Comparison of ENCODE assay signal across 14 cellular contexts in the genomic region with DNA sequence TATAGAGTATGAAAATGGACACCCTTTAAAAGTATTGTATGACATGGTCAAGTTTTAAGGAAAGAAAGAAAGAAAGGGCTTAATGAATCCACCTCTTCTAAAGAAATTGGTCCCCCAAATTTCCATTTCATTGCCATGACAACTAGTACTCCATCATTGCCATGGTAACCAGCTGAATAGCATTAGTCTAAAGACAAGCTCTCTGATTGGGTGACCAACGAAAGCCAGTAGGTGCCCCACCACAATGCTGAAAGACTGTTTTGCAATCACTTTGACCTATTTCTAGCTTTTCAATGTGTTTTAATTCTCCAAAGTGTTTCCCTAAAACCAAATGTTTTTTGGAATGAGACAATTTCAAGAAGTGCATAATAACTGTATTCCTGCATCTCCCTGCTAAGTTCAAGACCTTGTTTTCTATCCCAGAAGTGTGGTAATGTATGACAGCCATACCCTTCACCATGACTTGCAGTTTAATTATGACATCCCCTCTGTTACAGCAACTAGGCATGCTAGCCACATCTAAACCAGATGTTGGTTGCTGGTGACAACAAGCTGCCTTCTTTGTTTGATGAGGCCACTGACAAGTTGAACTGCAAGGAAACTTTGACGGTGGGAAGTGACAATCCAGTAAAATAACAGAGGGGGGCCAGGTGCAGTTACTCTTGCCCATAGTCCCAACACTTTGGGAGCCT. TPM values are rescaled to one million over a fixed set of nuclear protein-coding genes. Genes with fewer than 3 reads are reported as not detected.
DNase-seq lines count a peak whose midpoint lies in the region; ATAC-seq, FAIRE-seq and TF ChIP-seq lines count a peak whose summit lies in the region.
"Had no signal": no experiment of that assay in that cellular context is flagged by ENCODE, and none has a peak within 500 bp of the region (broad histone marks: within the 10 kb centered on the region; RNA-seq: fewer than 3 reads in every experiment).

No MANE protein-coding gene starts in this region.

- no peak overlapping the region for H3K9ac ChIP-seq in HepG2 (ENCODE audit: insufficient read depth, low read depth, low read length)

- TF ChIP-seq EP300 in HepG2 (IDR thresholded peaks at IDR 0.05; ENCODE audit: low read depth in 2 of 2, low read length in 2 of 2), result no peak
- no peak for TF ChIP-seq EP300 in HepG2 (CRISPR knock-in tag; IDR thresholded peaks at IDR 0.05; ENCODE audit: borderline replicate concordance)

- no peaks in the 10 kb centered on the region for H3K27me3 ChIP-seq in HepG2 (ENCODE audit: control insufficient read depth in 1 of 2, insufficient read depth in 2 of 2, low read length in 2 of 2)
- no peaks in the 10 kb centered on the region for H3K27me3 ChIP-seq in right lobe of liver
- H3K27me3 ChIP-seq: upper lobe of left lung had no signal

- WGBS in HepG2 (ENCODE audit: low lambda C conversion rate), result 49% methylated on average over 2 of the region's 2 CpGs
- 39% methylated on average over 2 of the region's 2 CpGs for WGBS in right lobe of liver (ENCODE audit: insufficient coverage, low coverage, low lambda C conversion rate, missing lambda C conversion rate)

- H3K4me2 ChIP-seq in HepG2 (ENCODE audit: low read depth, low read length), result no peak overlapping the region

- CTCF ChIA-PET in HepG2 (lab: Yijun Ruan, JAX; ENCODE audit: low intra/inter-chr PET ratio, low total read pairs), result no interaction called here

- in situ Hi-C loops in HepG2 (cut with HindIII; ENCODE audit: extremely low pct_ligation_motif_present, low pct_unique_long_range_greater_than_20kb), result no loop called here

- DNase-seq in HepG2 (ENCODE audit: low spot score) (no peak), right lobe of liver (no peak), OCI-M1 (lab: John Stamatoyannopoulos, UW) (peak; percentile 25), fibroblast of pulmonary artery (ENCODE audit: low read depth) (peak; percentile 29), NCI-H526 (lab: John Stamatoyannopoulos, UW) (no peak), pons (ENCODE audit: low spot score) (no peak)
- DNase-seq in stimulated activated CD4-positive, alpha-beta T cell treated with anti-CD3 and anti-CD28 coated beads, Interleukin-15, amount 100 ng/mL, for 24 hours, result no peak
- DNase-seq in stimulated activated naive CD4-positive, alpha-beta T cell (lab: John Stamatoyannopoulos, UW), result no peak
- DNase-seq: activated CD4-positive, alpha-beta T cell treated with anti-CD3 and anti-CD28 coated beads, Interleukin-2, amount 10 ng/mL, durations not matched to agents 24 days and 14 days; activated naive CD4-positive, alpha-beta T cell treated with anti-CD3 and anti-CD28 coated beads, Interleukin-2, amount 50 U/mL, for 16 hours; SHP77 treated with DMSO at 0.1 percent for 48 hours; stimulated activated CD4-positive, alpha-beta T cell treated with anti-CD3 and anti-CD28 coated beads, Interleukin-4, amount 100 ng/mL, for 24 hours; upper lobe of left lung had no signal

- H3K4me1 ChIP-seq in HepG2 (ENCODE audit: insufficient read depth, low read length), result peaks cover 26% of the 10 kb centered on the region
- H3K4me1 ChIP-seq in right lobe of liver, result no peaks in the 10 kb centered on the region

- no peak for TF ChIP-seq RAD21 in HepG2 (CRISPR knock-in tag; IDR thresholded peaks at IDR 0.05)

- ATAC-seq in HepG2 (no peak), right lobe of liver (no peak)

- no peak for FAIRE-seq in HepG2 (lab: Jason Lieb, UNC)
- FAIRE-seq: keratinocyte had no signal

- H4K20me1 ChIP-seq in HepG2 (ENCODE audit: insufficient read depth, low read length), result no peaks in the 10 kb centered on the region

- H3K4me3 ChIP-seq in HepG2 (replicated peaks in 1 of 3; ENCODE audit: insufficient read depth in 1 of 3, low read depth in 2 of 3, low read length in 3 of 3), result no peak overlapping the region
- no peak overlapping the region for H3K4me3 ChIP-seq in right lobe of liver
- no peak overlapping the region for H3K4me3 ChIP-seq in fibroblast of pulmonary artery (replicated peaks; ENCODE audit: low read depth, low read length)
- H3K4me3 ChIP-seq: upper lobe of left lung had no signal

- H3K27ac ChIP-seq in HepG2 (ENCODE audit: extremely low read length, insufficient read depth, low read length) (no peak overlapping the region), right lobe of liver (no peak overlapping the region)
- H3K27ac ChIP-seq: upper lobe of left lung had no signal

- H2AFZ ChIP-seq in HepG2 (ENCODE audit: low read length), result no peak overlapping the region

- H3K36me3 ChIP-seq in HepG2 (replicated peaks in 1 of 2; ENCODE audit: control insufficient read depth in 1 of 2, insufficient read depth in 2 of 2, low read length in 2 of 2) (no peaks in the 10 kb centered on the region), right lobe of liver (no peaks in the 10 kb centered on the region)
- H3K36me3 ChIP-seq: upper lobe of left lung had no signal

- no peaks in the 10 kb centered on the region for H3K79me2 ChIP-seq in HepG2 (ENCODE audit: insufficient read depth, low read length)

- POLR2A ChIA-PET in HepG2 (lab: Yijun Ruan, JAX), result no interaction called here

- H3K9me3 ChIP-seq in HepG2 (ENCODE audit: low read length) (no peaks in the 10 kb centered on the region), right lobe of liver (no peaks in the 10 kb centered on the region)
- H3K9me3 ChIP-seq: upper lobe of left lung had no signal

- no TSS peak for BruUV-seq in HepG2 (replicated peaks; lab: Mats Ljungman, UMichigan)

- TF ChIP-seq POLR2A in HepG2 (IDR thresholded peaks at IDR 0.05; ENCODE audit: insufficient read depth in 1 of 2, low read depth in 2 of 2, low read length in 2 of 2), result no peak
- no peak for TF ChIP-seq POLR2A in right lobe of liver (IDR thresholded peaks at IDR 0.05)

- TF ChIP-seq CTCF in HepG2 (CRISPR knock-in tag; IDR thresholded peaks at IDR 0.05) (no peak), right lobe of liver (IDR thresholded peaks at IDR 0.05) (no peak), fibroblast of pulmonary artery (IDR thresholded peaks at IDR 0.05; ENCODE audit: low read length, missing control alignments) (no peak)

- intact Hi-C loops in HepG2 (cut with micrococcal nuclease; ENCODE audit: unreplicated experiment), result no loop called here
- intact Hi-C loops in right lobe of liver (cut with DNase I), result loop anchor here in 1 of 2 donors (5.0 kb wide), 1 partner anchor 183 kb away; no protein-coding TSS in a partner anchor

TF ChIP-seq in HepG2, 621 proteins besides CTCF, POLR2A, EP300 and RAD21 (continues in another document):
- TF ChIP-seq, protein P1, sequence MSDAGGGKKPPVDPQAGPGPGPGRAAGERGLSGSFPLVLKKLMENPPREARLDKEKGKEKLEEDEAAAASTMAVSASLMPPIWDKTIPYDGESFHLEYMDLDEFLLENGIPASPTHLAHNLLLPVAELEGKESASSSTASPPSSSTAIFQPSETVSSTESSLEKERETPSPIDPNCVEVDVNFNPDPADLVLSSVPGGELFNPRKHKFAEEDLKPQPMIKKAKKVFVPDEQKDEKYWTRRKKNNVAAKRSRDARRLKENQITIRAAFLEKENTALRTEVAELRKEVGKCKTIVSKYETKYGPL (CRISPR knock-in tag; IDR thresholded peaks at IDR 0.05), result no peak
- TF ChIP-seq PRMT3 (CRISPR knock-in tag; IDR thresholded peaks at IDR 0.05; ENCODE audit: borderline replicate concordance, low read depth), result no peak
- TF ChIP-seq TRIM24 (CRISPR knock-in tag; IDR thresholded peaks at IDR 0.05), result no peak
- TF ChIP-seq ZNF781 (CRISPR knock-in tag; IDR thresholded peaks at IDR 0.05; ENCODE audit: borderline replicate concordance, not compliant biosample characterization), result no peak
- TF ChIP-seq NFE2L2 (IDR thresholded peaks at IDR 0.05; ENCODE audit: low read length), result peak; percentile 68

RNA-seq across cellular contexts. Expression of a gene that starts 46.7 kb away (rescaled TPM):
- total RNA-seq in HepG2 (2016; rRNA removed; fragmentation: Illumina TruSeq; extraction: Trizol) (6.6 and 6.8 TPM in 2 replicates), right lobe of liver (10 to 100 TPM in 2 of 6 experiments, 1 to 10 TPM in 4; 4.4 to 11.0 (median 7.6) TPM)
- total RNA-seq in HepG2 (2016; cell fraction: cytosol; rRNA removed; fragmentation: Illumina TruSeq; extraction: Trizol; ENCODE audit: low read depth), result 4.8 and 6.6 TPM in 2 replicates
- total RNA-seq in HepG2 (2016; cell fraction: insoluble cytoplasmic fraction; rRNA removed; fragmentation: Illumina TruSeq; extraction: Trizol), result 8.0 and 8.8 TPM in 2 replicates
- total RNA-seq in HepG2 (2016; cell fraction: membrane; rRNA removed; fragmentation: Illumina TruSeq; extraction: Trizol), result 6.7 and 8.2 TPM in 2 replicates
- 12.1 and 12.3 TPM in 2 replicates for total RNA-seq in HepG2 (2016; cell fraction: nucleus; rRNA removed; fragmentation: Illumina TruSeq; extraction: Trizol)
- 3.3 and 3.5 TPM in 2 replicates for polyA plus RNA-seq in HepG2 (2011; rRNA removed)
- polyA plus RNA-seq in HepG2 (2011; cell fraction: cytosol; rRNA removed), result 3.0 TPM in 2 replicates
- polyA plus RNA-seq in HepG2 (2011; cell fraction: nucleus; rRNA removed), result 6.5 and 8.2 TPM in 2 replicates
- polyA plus RNA-seq in HepG2 (2012), result 3.0 and 3.6 TPM in 2 replicates
- polyA plus RNA-seq in HepG2 (2016; cell fraction: cytosol; fragmentation: Illumina TruSeq; extraction: Trizol; ENCODE audit: low read depth), result 1.6 and 1.7 TPM in 2 replicates
- 5.8 and 6.1 TPM in 2 replicates for polyA plus RNA-seq in HepG2 (2016; cell fraction: insoluble cytoplasmic fraction; fragmentation: Illumina TruSeq; extraction: Trizol; ENCODE audit: low read depth)
- polyA plus RNA-seq in HepG2 (2016; cell fraction: membrane; fragmentation: Illumina TruSeq; extraction: Trizol; ENCODE audit: low read depth), result 2.8 and 3.4 TPM in 2 replicates
- polyA plus RNA-seq in HepG2 (2016; cell fraction: nucleus; fragmentation: Illumina TruSeq; extraction: Trizol; ENCODE audit: insufficient read depth, low read depth), result 5.2 and 5.9 TPM in 2 replicates
- 9.8 and 11.4 TPM in 2 replicates for polyA minus RNA-seq in HepG2 (2011; rRNA and poly(A)+ RNA removed; ENCODE audit: low replicate concordance)
- polyA minus RNA-seq in HepG2 (2011; cell fraction: cytosol; rRNA and poly(A)+ RNA removed), result 3.3 and 4.2 TPM in 2 replicates
- polyA minus RNA-seq in HepG2 (2011; cell fraction: nucleus; rRNA and poly(A)+ RNA removed), result 18.0 and 22.3 TPM in 2 replicates

Comparison
In these comparisons a context has a peak if more than half of its experiments do, and no peak if none do; other contexts are left out.
1. DNase-seq: peak in OCI-M1 (single experiment) and fibroblast of pulmonary artery (single experiment); none in HepG2 (single experiment), right lobe of liver (0 of 3), stimulated activated CD4-positive, alpha-beta T cell treated with anti-CD3 and anti-CD28 coated beads, Interleukin-15, amount 100 ng/mL, for 24 hours (single experiment), NCI-H526 (0 of 2), pons (single experiment) and stimulated activated naive CD4-positive, alpha-beta T cell (0 of 6).